Comparison of ENCODE assay signal across 27 cellular contexts in genomic region chr1:92638498-92638897, GRCh38.
"Had no signal": no experiment of that assay in that cellular context is flagged by ENCODE, and none has a peak within 500 bp of the region (broad histone marks: within the 10 kb centered on the region; RNA-seq: fewer than 3 reads in every experiment).

No MANE protein-coding gene starts in this region.

- H2AFZ ChIP-seq: hepatocyte, neural progenitor cell, parathyroid adenoma had no signal

- H3K9ac ChIP-seq: neural progenitor cell, parathyroid adenoma had no signal

- H3K4me2 ChIP-seq: hepatocyte, neural progenitor cell, smooth muscle cell had no signal

- DNase-seq: kidney glomerular epithelial cell; left cardiac atrium; left ventricle myocardium superior; lower lobe of right lung; mammary epithelial cell; mesenchymal stem cell; naive thymus-derived CD8-positive, alpha-beta T cell; occipital lobe; right lobe of liver; stimulated activated CD4-positive, alpha-beta T cell treated with anti-CD3 and anti-CD28 coated beads, Interleukin-1b, Interleukin-23, amount 100 ng/mL, for 48 hours; stimulated activated CD4-positive, alpha-beta T cell treated with anti-CD3 and anti-CD28 coated beads, Interleukin-2, amount 100 ng/mL, for 48 hours; stimulated activated CD4-positive, alpha-beta T cell treated with anti-CD3 and anti-CD28 coated beads, Interleukin-4, amount 100 ng/mL, for 4 hours; stimulated activated CD8-positive, alpha-beta memory T cell treated with anti-CD3 and anti-CD28 coated beads, Interleukin-4, amount 100 ng/mL, for 48 hours; stimulated activated naive CD4-positive, alpha-beta T cell treated with Interleukin-2 at 50 U/mL for 16 hours; stimulated activated naive CD8-positive, alpha-beta T cell treated with anti-CD3 and anti-CD28 coated beads, Interleukin-15, amount 100 ng/mL, for 72 hours; substantia nigra; uterus had no signal

- H3K79me2 ChIP-seq: parathyroid adenoma had no signal

- ATAC-seq: left cardiac atrium; left lobe of liver; left ventricle myocardium superior; lower lobe of right lung; naive thymus-derived CD8-positive, alpha-beta T cell; right lobe of liver; stimulated activated memory B cell treated with anti-CD40 and anti-IgM and Interleukin-4, amounts not matched to agents 10 μg/mL and 1 μg/mL and 100 μg/mL, for 72 hours; stimulated activated naive CD8-positive, alpha-beta T cell treated with anti-CD3 and anti-CD28 coated beads, Interleukin-15, amount 100 ng/mL, for 72 hours had no signal

- H3K27ac ChIP-seq: hepatocyte, lower lobe of right lung, neural progenitor cell, neutrophil, parathyroid adenoma, right atrium auricular region, right lobe of liver, tibial nerve, uterus had no signal

- H3K4me1 ChIP-seq: lower lobe of right lung, neural progenitor cell, parathyroid adenoma, right atrium auricular region, right lobe of liver, tibial nerve, uterus had no signal

- H3K4me3 ChIP-seq: hepatocyte, lower lobe of right lung, neural progenitor cell, right atrium auricular region, right lobe of liver, smooth muscle cell, tibial nerve, uterus had no signal

- FAIRE-seq: keratinocyte had no signal

- H3K27me3 ChIP-seq: hepatocyte, neural progenitor cell, neutrophil, right atrium auricular region, right lobe of liver, tibial nerve, uterus had no signal

- H3K36me3 ChIP-seq: neural progenitor cell, uterus had no signal

- H3K9me3 ChIP-seq: lower lobe of right lung, neutrophil, right atrium auricular region, right lobe of liver, tibial nerve, uterus had no signal
